In genomic region chr22:40022536-40023225, GRCh38 we compare ENCODE assay signal across 18 cellular contexts. TPM values are rescaled to one million over a fixed set of nuclear protein-coding genes. Genes with fewer than 3 reads are reported as not detected.
DNase-seq lines count a peak whose midpoint lies in the region; FAIRE-seq and TF ChIP-seq lines count a peak whose summit lies in the region.
"Had no signal": no experiment of that assay in that cellular context is flagged by ENCODE, and none has a peak within 500 bp of the region (broad histone marks: within the 10 kb centered on the region; RNA-seq: fewer than 3 reads in every experiment).

No MANE protein-coding gene starts in this region.

- TF ChIP-seq POLR2A in esophagus muscularis mucosa (IDR thresholded peaks at IDR 0.05; ENCODE audit: low read depth), result no peak

- H3K4me3 ChIP-seq in colonic mucosa (no peak overlapping the region), skin epidermis (no peak overlapping the region), small intestine (ENCODE audit: low read depth in 1 of 2, low read length in 2 of 2) (no peak overlapping the region), esophagus muscularis mucosa (no peak overlapping the region)
- H3K4me3 ChIP-seq: hepatocyte, right lobe of liver had no signal

- H3K9me3 ChIP-seq in KOPT-K1 (ENCODE audit: insufficient read depth, low read length, poor library complexity, severe bottlenecking) (no peaks in the 10 kb centered on the region), colonic mucosa (no peaks in the 10 kb centered on the region), small intestine (ENCODE audit: control insufficient read depth, low read depth) (no peaks in the 10 kb centered on the region), esophagus muscularis mucosa (no peaks in the 10 kb centered on the region)
- H3K9me3 ChIP-seq: BE2C, neutrophil, right lobe of liver had no signal

- H3K4me1 ChIP-seq in colonic mucosa (peaks cover 6% of the 10 kb centered on the region), small intestine (ENCODE audit: control insufficient read depth in 2 of 2, insufficient read depth in 1 of 2, low read depth in 1 of 2, low read length in 1 of 2) (no peaks in the 10 kb centered on the region), esophagus muscularis mucosa (peaks cover 4 to 6% (median 5%) of the 10 kb centered on the region in 4 donors)
- H3K4me1 ChIP-seq: BE2C, right lobe of liver had no signal

- TF ChIP-seq CTCF in colonic mucosa (IDR thresholded peaks at IDR 0.05), result no peak
- no peak for TF ChIP-seq CTCF in esophagus muscularis mucosa (IDR thresholded peaks at IDR 0.05)

- no peak for TF ChIP-seq EP300 in esophagus muscularis mucosa (IDR thresholded peaks at IDR 0.05)

- 79 to 84% (median 81%) methylated on average over 11 of the region's 11 CpGs for WGBS in small intestine, 3 donors
- 85% methylated on average over 7 of the region's 11 CpGs for WGBS in esophagus muscularis mucosa

- DNase-seq in COR-L47 (lab: John Stamatoyannopoulos, UW) (peak; percentile 44), colonic mucosa (peak; percentile 38), small intestine (no peak), COLO829 (ENCODE audit: low spot score) (no peak), esophagus muscularis mucosa (ENCODE audit: extremely low spot score) (no peak)
- DNase-seq in activated naive CD4-positive, alpha-beta T cell treated with anti-CD3 and anti-CD28 coated beads, Interleukin-2, amount 50 U/mL, for 16 hours, result no peak
- DNase-seq: BE2C; brain microvascular endothelial cell; midbrain; NCI-H1048; right lobe of liver; stimulated activated CD4-positive, alpha-beta T cell treated with anti-CD3 and anti-CD28 coated beads, Interleukin-4, amount 100 ng/mL, for 1 hour had no signal

- H3K9ac ChIP-seq in colonic mucosa (ENCODE audit: low read depth in 2 of 2, low read length in 2 of 2), result no peak overlapping the region

- intact Hi-C loops in colonic mucosa (cut with DNase I), result loop anchor here (5.0 kb wide), 1 partner anchor 90 kb away; no protein-coding TSS in a partner anchor
- intact Hi-C loops in esophagus muscularis mucosa (cut with DNase I), result loop anchor here (10.0 kb wide), 1 partner anchor 398 kb away; no protein-coding TSS in a partner anchor

- H3K27me3 ChIP-seq in colonic mucosa (no peaks in the 10 kb centered on the region), small intestine (ENCODE audit: control insufficient read depth in 2 of 2, insufficient read depth in 2 of 2, low read length in 2 of 2) (no peaks in the 10 kb centered on the region), esophagus muscularis mucosa (peaks cover 0 to 44% (median 0%) of the 10 kb centered on the region in 4 donors)
- H3K27me3 ChIP-seq: BE2C, brain microvascular endothelial cell, hepatocyte, right lobe of liver had no signal

- H3K27ac ChIP-seq in KOPT-K1 (ENCODE audit: low read depth, low read length, poor library complexity, severe bottlenecking) (peak overlapping the region; percentile 35), colonic mucosa (no peak overlapping the region), skin epidermis (peak overlapping the region in 12 of 21 experiments; percentile 33 to 74 (median 54)), small intestine (ENCODE audit: low read depth in 1 of 2, low read length in 1 of 2) (no peak overlapping the region), esophagus muscularis mucosa (replicated peaks in 1 of 4) (no peak overlapping the region)
- H3K27ac ChIP-seq: brain microvascular endothelial cell, hepatocyte, neutrophil, right lobe of liver had no signal

- 0 out of 2 replicates have a peak, but pooled peaks cover 5% of the 10 kb centered on the region for H3K36me3 ChIP-seq in KOPT-K1 (ENCODE audit: insufficient read depth, low read length)
- H3K36me3 ChIP-seq in colonic mucosa, result no peaks in the 10 kb centered on the region
- H3K36me3 ChIP-seq in small intestine (ENCODE audit: control insufficient read depth in 2 of 2, insufficient read depth in 2 of 2, low read length in 2 of 2), result peaks cover 0 to 6% of the 10 kb centered on the region in 2 donors
- H3K36me3 ChIP-seq in esophagus muscularis mucosa, result no peaks in the 10 kb centered on the region
- H3K36me3 ChIP-seq: BE2C, brain microvascular endothelial cell, neutrophil, right lobe of liver had no signal

- no peak for FAIRE-seq in small intestine (lab: Jason Lieb, UNC)
- FAIRE-seq: GM18507 had no signal

RNA-seq across cellular contexts. Expression of gene FAM83F, which starts 27.9 kb away (rescaled TPM):
- 10 to 100 TPM; 38.3 to 40.6 TPM for total RNA-seq in colonic mucosa
- 10 to 100 TPM in 2 of 3 donors, 1 to 10 TPM in 1; 8.5 to 17.4 (median 10.5) TPM for polyA plus RNA-seq in small intestine
- under 1 TPM; 0.19 to 0.66 (median 0.41) TPM for total RNA-seq in esophagus muscularis mucosa
- polyA plus RNA-seq: IgD-negative memory B cell had no signal

Comparison
In these comparisons a context has a peak if more than half of its experiments do, and no peak if none do; other contexts are left out.
1. DNase-seq: peak in COR-L47 (single experiment) and colonic mucosa (single experiment); none in small intestine (single experiment), activated naive CD4-positive, alpha-beta T cell treated with anti-CD3 and anti-CD28 coated beads, Interleukin-2, amount 50 U/mL, for 16 hours (single experiment), COLO829 (single experiment) and esophagus muscularis mucosa (single experiment).
2. H3K27ac ChIP-seq: peak in KOPT-K1 (single experiment) and skin epidermis (12 of 21); none in colonic mucosa (single experiment), small intestine (0 of 2) and esophagus muscularis mucosa (0 of 4).
3. RNA of gene FAM83F, which starts 27.9 kb away (total RNA-seq): 38.3 to 40.6 TPM in colonic mucosa; 0.19 to 0.66 TPM in esophagus muscularis mucosa; every median in the first group is over 10 times any median in the second.